8 cellular contexts compared by ENCODE assay signal in genomic region chr12:57477710-57478681, GRCh38.
A peak's percentile ranks its signal among the peaks of the same experiment; 100 is the strongest.
DNase-seq lines count a peak whose midpoint lies in the region; ATAC-seq and TF ChIP-seq lines count a peak whose summit lies in the region.

No MANE protein-coding gene starts in this region.

- no peak overlapping the region for H3K4me3 ChIP-seq in SK-N-MC

- ATAC-seq in GM21786 (IDR thresholded peaks at IDR 0.05; ENCODE audit: unreplicated experiment) = peak; percentile 41

- peaks cover 99% of the 10 kb centered on the region for H3K27me3 Mint-ChIP-seq in nephron progenitor cell (ENCODE audit: low read depth, poor library complexity)

- no peaks in the 10 kb centered on the region for H3K36me3 Mint-ChIP-seq in nephron progenitor cell (ENCODE audit: low read depth)

- no peaks in the 10 kb centered on the region for H3K9me3 ChIP-seq in SK-N-MC (ENCODE audit: low read depth, low read length)

- TF ChIP-seq CTCF in nephron progenitor cell (IDR thresholded peaks at IDR 0.05) = no peak

- H3K9ac ChIP-seq in SK-N-MC (ENCODE audit: insufficient read length) = peak overlapping the region; percentile 47

- H3K9me3 Mint-ChIP-seq in nephron progenitor cell = no peaks in the 10 kb centered on the region

- H3K4me3 Mint-ChIP-seq in nephron progenitor cell = peak overlapping the region; percentile 28

- H3K27ac Mint-ChIP-seq in nephron progenitor cell = no peak overlapping the region

- H3K27ac ChIP-seq in SK-N-MC (peak overlapping the region; percentile 34; the same call in 1 of the 2 replicates), caudate nucleus (ENCODE audit: low read depth, low read length) (peak overlapping the region; percentile 69)

- H3K36me3 ChIP-seq in SK-N-MC (ENCODE audit: insufficient read depth, low read length) = no peaks in the 10 kb centered on the region

- peaks cover 46% of the 10 kb centered on the region for H3K4me1 Mint-ChIP-seq in nephron progenitor cell

- peak; percentile 44 for DNase-seq in EH (ENCODE audit: low read depth)
- DNase-seq in SK-N-MC (ENCODE audit: low read depth, low spot score) = no peak
- DNase-seq in caudate nucleus (lab: John Stamatoyannopoulos, UW) = no peak
- no peak for DNase-seq in nephron progenitor cell
- no peak for DNase-seq in AG08395 (ENCODE audit: low spot score)
- DNase-seq in NCI-H2081 treated with DMSO at 0.1 percent for 48 hours (lab: John Stamatoyannopoulos, UW) = no peak
- DNase-seq in NCI-H446 treated with DMSO at 0.1 percent for 48 hours (lab: John Stamatoyannopoulos, UW) = no peak
